1 cellular context compared by ENCODE assay signal in the genomic region with DNA sequence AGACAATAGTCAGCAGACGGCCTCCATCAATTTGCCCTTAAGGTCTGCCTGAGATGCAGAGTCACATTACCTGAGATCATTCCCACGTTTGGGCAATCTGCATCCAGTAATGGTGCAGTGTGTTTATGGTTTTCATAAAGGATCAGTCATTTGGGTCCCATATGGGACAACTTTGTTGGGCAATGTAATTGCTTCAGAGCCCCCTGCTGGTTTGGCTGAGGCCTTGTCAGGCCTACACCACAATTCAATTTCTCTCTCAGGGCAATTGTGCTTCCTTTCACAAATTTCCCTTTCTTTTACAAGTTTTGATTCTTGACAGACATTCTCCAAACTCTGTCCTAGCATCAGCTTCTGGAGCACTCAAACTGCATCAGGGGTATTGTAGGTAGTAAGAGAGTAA.
TF ChIP-seq lines count a peak whose summit lies in the region.

No MANE protein-coding gene starts in this region.

TF ChIP-seq in H1, 55 proteins besides CTCF, POLR2A, EP300 and RAD21 (continued from another document):
- TF ChIP-seq, protein P1, sequence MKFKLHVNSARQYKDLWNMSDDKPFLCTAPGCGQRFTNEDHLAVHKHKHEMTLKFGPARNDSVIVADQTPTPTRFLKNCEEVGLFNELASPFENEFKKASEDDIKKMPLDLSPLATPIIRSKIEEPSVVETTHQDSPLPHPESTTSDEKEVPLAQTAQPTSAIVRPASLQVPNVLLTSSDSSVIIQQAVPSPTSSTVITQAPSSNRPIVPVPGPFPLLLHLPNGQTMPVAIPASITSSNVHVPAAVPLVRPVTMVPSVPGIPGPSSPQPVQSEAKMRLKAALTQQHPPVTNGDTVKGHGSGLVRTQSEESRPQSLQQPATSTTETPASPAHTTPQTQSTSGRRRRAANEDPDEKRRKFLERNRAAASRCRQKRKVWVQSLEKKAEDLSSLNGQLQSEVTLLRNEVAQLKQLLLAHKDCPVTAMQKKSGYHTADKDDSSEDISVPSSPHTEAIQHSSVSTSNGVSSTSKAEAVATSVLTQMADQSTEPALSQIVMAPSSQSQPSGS (IDR thresholded peaks at IDR 0.05; ENCODE audit: low read length): no peak
- TF ChIP-seq TAF7 (optimal IDR thresholded peaks at IDR 0.05; ENCODE audit: borderline replicate concordance, low read depth, low read length) (no peak), SP1 (IDR thresholded peaks at IDR 0.05; ENCODE audit: low read depth, low read length) (no peak), RNF2 (IDR thresholded peaks at IDR 0.05; ENCODE audit: borderline replicate concordance, low read depth, low read length, missing control alignments, poor library complexity, severe bottlenecking) (no peak), KDM5A (IDR thresholded peaks at IDR 0.05; ENCODE audit: low read length) (no peak), POU5F1 (IDR thresholded peaks at IDR 0.05; ENCODE audit: low read depth, low read length) (no peak), NRF1 (IDR thresholded peaks at IDR 0.05; ENCODE audit: low read depth, low read length) (no peak), MAX (IDR thresholded peaks at IDR 0.05) (no peak), SIRT6 (IDR thresholded peaks at IDR 0.05; ENCODE audit: low read length) (no peak), E2F6 (IDR thresholded peaks at IDR 0.05) (no peak), CTBP2 (IDR thresholded peaks at IDR 0.05; ENCODE audit: borderline replicate concordance, insufficient read depth, insufficient read length, low read length) (no peak), TCF12 (IDR thresholded peaks at IDR 0.05; ENCODE audit: low read depth, low read length) (no peak), CHD2 (IDR thresholded peaks at IDR 0.05; ENCODE audit: low read length) (no peak)
- TF ChIP-seq, protein P2, sequence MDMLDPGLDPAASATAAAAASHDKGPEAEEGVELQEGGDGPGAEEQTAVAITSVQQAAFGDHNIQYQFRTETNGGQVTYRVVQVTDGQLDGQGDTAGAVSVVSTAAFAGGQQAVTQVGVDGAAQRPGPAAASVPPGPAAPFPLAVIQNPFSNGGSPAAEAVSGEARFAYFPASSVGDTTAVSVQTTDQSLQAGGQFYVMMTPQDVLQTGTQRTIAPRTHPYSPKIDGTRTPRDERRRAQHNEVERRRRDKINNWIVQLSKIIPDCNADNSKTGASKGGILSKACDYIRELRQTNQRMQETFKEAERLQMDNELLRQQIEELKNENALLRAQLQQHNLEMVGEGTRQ (IDR thresholded peaks at IDR 0.05; ENCODE audit: low read length): no peak
